In genomic region chr4:186536285-186536684, GRCh38 we compare ENCODE assay signal across 23 cellular contexts. TPM values are rescaled to one million over a fixed set of nuclear protein-coding genes. Genes with fewer than 3 reads are reported as not detected.
DNase-seq lines count a peak whose midpoint lies in the region; ATAC-seq, FAIRE-seq and TF ChIP-seq lines count a peak whose summit lies in the region.
"Had no signal": no experiment of that assay in that cellular context is flagged by ENCODE, and none has a peak within 500 bp of the region (broad histone marks: within the 10 kb centered on the region; RNA-seq: fewer than 3 reads in every experiment).

No MANE protein-coding gene starts in this region.

- no peaks in the 10 kb centered on the region for H3K79me2 ChIP-seq in HepG2 (ENCODE audit: insufficient read depth, low read length)

- BruUV-seq in HepG2 (replicated peaks; lab: Mats Ljungman, UMichigan): no TSS peak

- H3K27me3 Mint-ChIP-seq in T-helper 2 cell treated with Interferon-gamma antibody and Interleukin-4, amounts not matched to agents 5 μg/mL and 100 μg/mL, for 36 hours (ENCODE audit: low read depth): no peaks in the 10 kb centered on the region

- H3K4me1 ChIP-seq in HepG2 (ENCODE audit: insufficient read depth, low read length) (no peaks in the 10 kb centered on the region), right lobe of liver (no peaks in the 10 kb centered on the region)
- H3K4me1 ChIP-seq: BLaER1 had no signal

- H3K27ac ChIP-seq in HepG2 (ENCODE audit: extremely low read length, insufficient read depth, low read length) (no peak overlapping the region), right lobe of liver (no peak overlapping the region)
- H3K27ac ChIP-seq: BLaER1, SK-N-MC had no signal

- in situ Hi-C loops in HepG2 (cut with HindIII; ENCODE audit: extremely low pct_ligation_motif_present, low pct_unique_long_range_greater_than_20kb): no loop called here

- no peaks in the 10 kb centered on the region for H3K36me3 Mint-ChIP-seq in T-helper 2 cell treated with Interferon-gamma antibody and Interleukin-4, amounts not matched to agents 5 μg/mL and 100 μg/mL, for 36 hours (ENCODE audit: low read depth)
- H3K36me3 Mint-ChIP-seq: CD8-positive, alpha-beta T cell had no signal

- H3K9me3 Mint-ChIP-seq in T-helper 2 cell treated with Interferon-gamma antibody and Interleukin-4, amounts not matched to agents 5 μg/mL and 100 μg/mL, for 36 hours: peaks cover 12% of the 10 kb centered on the region

- no peak overlapping the region for H2AFZ ChIP-seq in HepG2 (ENCODE audit: low read length)

- intact Hi-C loops in HepG2 (cut with micrococcal nuclease; ENCODE audit: unreplicated experiment): no loop called here
- intact Hi-C loops in right lobe of liver (cut with DNase I): no loop called here

- no peak overlapping the region for H3K4me3 ChIP-seq in HepG2 (replicated peaks in 1 of 3; ENCODE audit: insufficient read depth in 1 of 3, low read depth in 2 of 3, low read length in 3 of 3)
- H3K4me3 ChIP-seq in right lobe of liver: no peak overlapping the region
- H3K4me3 ChIP-seq: BLaER1, GM12878, SK-N-MC had no signal

- peak; percentile 8 for DNase-seq in HepG2 (ENCODE audit: low spot score)
- no peak for DNase-seq in right lobe of liver
- DNase-seq in RKO (ENCODE audit: low spot score): peak; percentile 12
- DNase-seq in iPS-NIHi11 (ENCODE audit: low spot score): peak; percentile 63
- no peak for DNase-seq in cortex of kidney (lab: John Stamatoyannopoulos, UW)
- no peak for DNase-seq in NCI-H82 treated with DMSO at 0.1 percent for 48 hours (lab: John Stamatoyannopoulos, UW; ENCODE audit: unreplicated experiment)
- no peak for DNase-seq in RPMI8226
- DNase-seq in T-helper 2 cell treated with Interferon-gamma antibody and Interleukin-4, amounts not matched to agents 5 μg/mL and 100 μg/mL, for 36 hours (ENCODE audit: low spot score): no peak
- DNase-seq: Calu3; CD8-positive, alpha-beta T cell; GOT3; HFFc6; Kasumi-1; MM.1S; NCI-H1092 treated with DMSO at 0.1 percent for 48 hours; NCI-H2107; NCI-H510A; NCI-H774 had no signal

- no peaks in the 10 kb centered on the region for H3K9me3 ChIP-seq in HepG2 (ENCODE audit: low read length)
- H3K9me3 ChIP-seq in right lobe of liver: no peaks in the 10 kb centered on the region

- no peak overlapping the region for H3K4me3 Mint-ChIP-seq in T-helper 2 cell treated with Interferon-gamma antibody and Interleukin-4, amounts not matched to agents 5 μg/mL and 100 μg/mL, for 36 hours
- H3K4me3 Mint-ChIP-seq: CD8-positive, alpha-beta T cell; HFFc6; IgD-negative memory B cell had no signal

- no peak for TF ChIP-seq RAD21 in HepG2 (CRISPR knock-in tag; IDR thresholded peaks at IDR 0.05)

- TF ChIP-seq EP300 in HepG2 (IDR thresholded peaks at IDR 0.05; ENCODE audit: low read depth in 2 of 2, low read length in 2 of 2) (no peak), HepG2 (CRISPR knock-in tag; IDR thresholded peaks at IDR 0.05; ENCODE audit: borderline replicate concordance) (no peak)

- POLR2A ChIA-PET in HepG2 (lab: Yijun Ruan, JAX): no interaction called here

- H3K9ac ChIP-seq in HepG2 (ENCODE audit: insufficient read depth, low read depth, low read length): no peak overlapping the region
- H3K9ac ChIP-seq: BLaER1 had no signal

- WGBS in HepG2 (ENCODE audit: low lambda C conversion rate): 54% methylated on average over 10 of the region's 10 CpGs
- WGBS in right lobe of liver (ENCODE audit: insufficient coverage, low coverage, low lambda C conversion rate, missing lambda C conversion rate): 64% methylated on average over 10 of the region's 10 CpGs

- H3K27ac Mint-ChIP-seq in T-helper 2 cell treated with Interferon-gamma antibody and Interleukin-4, amounts not matched to agents 5 μg/mL and 100 μg/mL, for 36 hours: no peak overlapping the region
- H3K27ac Mint-ChIP-seq: CD8-positive, alpha-beta T cell; HFFc6; IgD-negative memory B cell had no signal

- TF ChIP-seq CTCF in HepG2 (CRISPR knock-in tag; IDR thresholded peaks at IDR 0.05): no peak
- TF ChIP-seq CTCF in right lobe of liver (IDR thresholded peaks at IDR 0.05): no peak

- H4K20me1 ChIP-seq in HepG2 (ENCODE audit: insufficient read depth, low read length): no peaks in the 10 kb centered on the region
- H4K20me1 ChIP-seq: BLaER1 had no signal

- TF ChIP-seq POLR2A in HepG2 (IDR thresholded peaks at IDR 0.05; ENCODE audit: insufficient read depth in 1 of 2, low read depth in 2 of 2, low read length in 2 of 2) (no peak), right lobe of liver (IDR thresholded peaks at IDR 0.05) (no peak)

- FAIRE-seq in HepG2 (lab: Jason Lieb, UNC): no peak
- FAIRE-seq: GM12878 had no signal

- ATAC-seq in HepG2 (peak; percentile 68), right lobe of liver (no peak)
- ATAC-seq: CD8-positive, alpha-beta T cell; GM12878 had no signal

- no peak overlapping the region for H3K4me2 ChIP-seq in HepG2 (ENCODE audit: low read depth, low read length)
- H3K4me2 ChIP-seq: BLaER1 had no signal

- no peaks in the 10 kb centered on the region for H3K4me1 Mint-ChIP-seq in T-helper 2 cell treated with Interferon-gamma antibody and Interleukin-4, amounts not matched to agents 5 μg/mL and 100 μg/mL, for 36 hours (ENCODE audit: low read depth)
- H3K4me1 Mint-ChIP-seq: IgD-negative memory B cell had no signal

- H3K36me3 ChIP-seq in HepG2 (replicated peaks in 1 of 2; ENCODE audit: control insufficient read depth in 1 of 2, insufficient read depth in 2 of 2, low read length in 2 of 2): no peaks in the 10 kb centered on the region
- no peaks in the 10 kb centered on the region for H3K36me3 ChIP-seq in right lobe of liver
- H3K36me3 ChIP-seq: BLaER1 had no signal

- CTCF ChIA-PET in HepG2 (lab: Yijun Ruan, JAX; ENCODE audit: low intra/inter-chr PET ratio, low total read pairs): no interaction called here

- H3K27me3 ChIP-seq in HepG2 (ENCODE audit: control insufficient read depth in 1 of 2, insufficient read depth in 2 of 2, low read length in 2 of 2) (peaks cover 1 to 5% of the 10 kb centered on the region in 2 experiments; a peak in 2 of 5 replicates), right lobe of liver (no peaks in the 10 kb centered on the region)
- H3K27me3 ChIP-seq: BLaER1 had no signal

TF ChIP-seq in HepG2, 621 proteins besides CTCF, POLR2A, EP300 and RAD21:
- TF ChIP-seq MTA1 (CRISPR knock-in tag; IDR thresholded peaks at IDR 0.05; ENCODE audit: borderline replicate concordance) (no peak), STAG1 (CRISPR knock-in tag; IDR thresholded peaks at IDR 0.05) (peak; percentile 24; the same call in 1 of the 2 replicates), ZNF607 (CRISPR knock-in tag; IDR thresholded peaks at IDR 0.05; ENCODE audit: borderline replicate concordance) (no peak), ZBTB7B (CRISPR knock-in tag; IDR thresholded peaks at IDR 0.05) (no peak)

RNA-seq across cellular contexts. Expression of gene MTNR1A, which starts 19.1 kb away (rescaled TPM):
- not detected in 2 replicates for total RNA-seq in HepG2 (2016; rRNA removed; fragmentation: Illumina TruSeq; extraction: Trizol)
- total RNA-seq in HepG2 (2016; cell fraction: cytosol; rRNA removed; fragmentation: Illumina TruSeq; extraction: Trizol; ENCODE audit: low read depth): not detected in 2 replicates
- total RNA-seq in HepG2 (2016; cell fraction: insoluble cytoplasmic fraction; rRNA removed; fragmentation: Illumina TruSeq; extraction: Trizol): not detected in 2 replicates
- not detected in 2 replicates for total RNA-seq in HepG2 (2016; cell fraction: membrane; rRNA removed; fragmentation: Illumina TruSeq; extraction: Trizol)
- total RNA-seq in HepG2 (2016; cell fraction: nucleus; rRNA removed; fragmentation: Illumina TruSeq; extraction: Trizol): not detected in 2 replicates
- 0.08 TPM in 1 of 2 replicates, not detected in the other for polyA plus RNA-seq in HepG2 (2011; rRNA removed)
- not detected in 2 replicates for polyA plus RNA-seq in HepG2 (2011; cell fraction: cytosol; rRNA removed)
- polyA plus RNA-seq in HepG2 (2011; cell fraction: nucleus; rRNA removed): not detected in 2 replicates
- polyA plus RNA-seq in HepG2 (2012): not detected in 2 replicates
- polyA plus RNA-seq in HepG2 (2016; cell fraction: cytosol; fragmentation: Illumina TruSeq; extraction: Trizol; ENCODE audit: low read depth): not detected in 2 replicates
- not detected in 2 replicates for polyA plus RNA-seq in HepG2 (2016; cell fraction: insoluble cytoplasmic fraction; fragmentation: Illumina TruSeq; extraction: Trizol; ENCODE audit: low read depth)
- polyA plus RNA-seq in HepG2 (2016; cell fraction: membrane; fragmentation: Illumina TruSeq; extraction: Trizol; ENCODE audit: low read depth): not detected in 2 replicates
- not detected in 2 replicates for polyA plus RNA-seq in HepG2 (2016; cell fraction: nucleus; fragmentation: Illumina TruSeq; extraction: Trizol; ENCODE audit: insufficient read depth, low read depth)
- 0.40 TPM in 1 of 2 replicates, not detected in the other for polyA minus RNA-seq in HepG2 (2011; rRNA and poly(A)+ RNA removed; ENCODE audit: low replicate concordance)
- polyA minus RNA-seq in HepG2 (2011; cell fraction: cytosol; rRNA and poly(A)+ RNA removed): not detected in 2 replicates
- not detected in 2 replicates for polyA minus RNA-seq in HepG2 (2011; cell fraction: nucleus; rRNA and poly(A)+ RNA removed)
- under 1 TPM in 1 of 6 experiments, not detected in 5; 0.18 TPM for total RNA-seq in right lobe of liver
- total RNA-seq: A172; CD8-positive, alpha-beta T cell; GM12878; HFFc6 had no signal
- polyA plus RNA-seq: IgD-negative memory B cell had no signal

Comparison
In these comparisons a context has a peak if more than half of its experiments do, and no peak if none do; other contexts are left out.
1. DNase-seq: peak in HepG2 (single experiment), RKO (single experiment) and iPS-NIHi11 (single experiment); none in right lobe of liver (0 of 3), cortex of kidney (single experiment), NCI-H82 treated with DMSO at 0.1 percent for 48 hours (single experiment), RPMI8226 (single experiment) and T-helper 2 cell treated with Interferon-gamma antibody and Interleukin-4, amounts not matched to agents 5 μg/mL and 100 μg/mL, for 36 hours (single experiment).